Comparison of ENCODE assay signal across 8 cellular contexts in genomic region chr16:85611455-85612190, GRCh38. TPM values are rescaled to one million over a fixed set of nuclear protein-coding genes. Genes with fewer than 3 reads are reported as not detected.
DNase-seq lines count a peak whose midpoint lies in the region; ATAC-seq and TF ChIP-seq lines count a peak whose summit lies in the region.

No MANE protein-coding gene starts in this region.

- in situ Hi-C loops in ACHN (cut with HindIII; ENCODE audit: low pct_ligation_motif_present, low pct_unique_long_range_greater_than_20kb, low sequenced_read_pairs), result no loop called here

- H3K36me3 Mint-ChIP-seq in GM23338 (ENCODE audit: low read depth), result peaks cover 1% of the 10 kb centered on the region; the same call in 1 of the 3 replicates
- peaks cover 1% of the 10 kb centered on the region for H3K36me3 Mint-ChIP-seq in endodermal cell (ENCODE audit: low read depth)

- peak overlapping the region; percentile 82 for H3K9ac ChIP-seq in endodermal cell (ENCODE audit: extremely low read depth, low read length, poor library complexity, severe bottlenecking)

- H4K20me1 ChIP-seq in GM23338 (replicated peaks; ENCODE audit: insufficient read depth), result peaks cover 12% of the 10 kb centered on the region

- ATAC-seq in GM23338, result peak; percentile 0
- no peak for ATAC-seq in GM18873 (IDR thresholded peaks at IDR 0.05; ENCODE audit: low FRiP score, unreplicated experiment)

- peaks cover 7% of the 10 kb centered on the region; the same call in 1 of the 2 replicates for H3K27me3 ChIP-seq in GM23338 (ENCODE audit: insufficient read depth)
- no peaks in the 10 kb centered on the region for H3K27me3 ChIP-seq in endodermal cell (ENCODE audit: control insufficient read depth, insufficient read depth, low read length, poor library complexity, severe bottlenecking)

- peak; percentile 91 for DNase-seq in ACHN
- DNase-seq in GM23338 (ENCODE audit: low spot score), result peak; percentile 82
- peak; percentile 68 for DNase-seq in NCI-H460 (ENCODE audit: extremely low read depth, low read depth)
- DNase-seq in activated CD4-positive, alpha-beta T cell treated with anti-CD3 and anti-CD28 coated beads, Interleukin-2, amount 50 U/mL, for 48 hours, result peak; percentile 58 to 67
- peak; percentile 89 for DNase-seq in endodermal cell
- DNase-seq in lung microvascular endothelial cell (ENCODE audit: low read depth in 2 of 2), result peak; percentile 45 to 79
- DNase-seq in stimulated activated CD8-positive, alpha-beta memory T cell treated with anti-CD3 and anti-CD28 coated beads, Interleukin-15, amount 100 ng/mL, for 48 hours (ENCODE audit: low read depth in 2 of 2), result peak; percentile 25 to 34

- peak overlapping the region; percentile 90 for H3K4me2 ChIP-seq in GM23338

- H3K27ac ChIP-seq in GM23338 (ENCODE audit: low read depth) (peak overlapping the region; percentile 98), endodermal cell (ENCODE audit: low read depth, low read length) (peak overlapping the region; percentile 50)

- H2AFZ ChIP-seq in GM23338, result no peak overlapping the region

- H3K4me3 Mint-ChIP-seq in GM23338 (peak overlapping the region; percentile 68), endodermal cell (peak overlapping the region; percentile 71)

- no peaks in the 10 kb centered on the region for H3K9me3 Mint-ChIP-seq in GM23338
- H3K9me3 Mint-ChIP-seq in endodermal cell, result no peaks in the 10 kb centered on the region

- peaks cover 22% of the 10 kb centered on the region for H3F3A ChIP-seq in GM23338 (replicated peaks; ENCODE audit: low read depth)

- H3K79me2 ChIP-seq in GM23338 (replicated peaks; ENCODE audit: insufficient read depth), result peaks cover 52% of the 10 kb centered on the region

- TF ChIP-seq CTCF in GM23338 (conservative IDR thresholded peaks at IDR 0.05; ENCODE audit: low read depth in 2 of 2) (no peak), endodermal cell (conservative IDR thresholded peaks at IDR 0.05) (no peak)

- H3K9me3 ChIP-seq in endodermal cell (ENCODE audit: control insufficient read depth, low read length), result no peaks in the 10 kb centered on the region

- WGBS in endodermal cell (ENCODE audit: insufficient coverage in 1 of 2, insufficient read length in 1 of 2), 2 experiments, result 0 to 1% methylated on average over 15 to 81 of the region's 83 CpGs

- H3K9me2 ChIP-seq in GM23338 (ENCODE audit: insufficient read depth), result no peaks in the 10 kb centered on the region

- H3K4me1 ChIP-seq in GM23338 (ENCODE audit: insufficient read depth), result peaks cover 49% of the 10 kb centered on the region
- H3K4me1 ChIP-seq in endodermal cell (ENCODE audit: control insufficient read depth, insufficient read depth, low read length), result peaks cover 24% of the 10 kb centered on the region

- H3K36me3 ChIP-seq in GM23338 (ENCODE audit: insufficient read depth) (no peaks in the 10 kb centered on the region), endodermal cell (ENCODE audit: control insufficient read depth, insufficient read depth, low read length) (no peaks in the 10 kb centered on the region)

- no peak overlapping the region for H3K27ac Mint-ChIP-seq in GM23338
- H3K27ac Mint-ChIP-seq in endodermal cell, result no peak overlapping the region

- H3K27me3 Mint-ChIP-seq in GM23338 (ENCODE audit: insufficient read depth, low read depth, poor library complexity), result peaks cover 21% of the 10 kb centered on the region
- peaks cover 2% of the 10 kb centered on the region for H3K27me3 Mint-ChIP-seq in endodermal cell (ENCODE audit: insufficient read depth)

- H3K4me3 ChIP-seq in GM23338 (peak overlapping the region; percentile 84), endodermal cell (ENCODE audit: low read length) (peak overlapping the region; percentile 72)

- peaks cover 46% of the 10 kb centered on the region for H3K4me1 Mint-ChIP-seq in GM23338
- peaks cover 47% of the 10 kb centered on the region for H3K4me1 Mint-ChIP-seq in endodermal cell

TF ChIP-seq in GM23338, 12 proteins besides CTCF, POLR2A, EP300 and RAD21:
- no peak for TF ChIP-seq ZNF114 (CRISPR knock-in tag; IDR thresholded peaks at IDR 0.05)
- TF ChIP-seq CREB1 (CRISPR knock-in tag; IDR thresholded peaks at IDR 0.05; ENCODE audit: low read depth), result peak; percentile 49; the same call in 1 of the 2 replicates
- TF ChIP-seq ZNF331 (CRISPR knock-in tag; IDR thresholded peaks at IDR 0.05; ENCODE audit: low read depth), result no peak
- TF ChIP-seq REST (IDR thresholded peaks at IDR 0.05; ENCODE audit: unreplicated experiment), result no peak

RNA-seq across cellular contexts. Expression of gene GSE1, which starts 1.5 kb away (rescaled TPM):
- total RNA-seq in GM23338 (2014; rRNA removed; shearing (Covaris generic)), result 118 and 135 TPM in 2 replicates
- 32.4 and 34.0 TPM in 2 replicates for polyA plus RNA-seq in GM23338 (2016; fragmentation: Nextera tagmentation; extraction: Ambion mirVana)
- 11.3 and 13.5 TPM in 2 replicates for total RNA-seq in NCI-H460 (2014; rRNA removed; shearing (Covaris generic))
- 20.6 and 24.8 TPM in 2 replicates for polyA plus RNA-seq in NCI-H460 (2014; cell fraction: nucleus; rRNA removed)
- total RNA-seq in endodermal cell (100 to 1,000 TPM; 108 to 128 TPM), lung microvascular endothelial cell (6.5 and 12.1 TPM in 2 replicates)
- polyA plus RNA-seq in endodermal cell (2013, experiment 1 of 2), result 55.0 TPM
- polyA plus RNA-seq in endodermal cell (2013, experiment 2 of 2), result 54.2 TPM

Comparison
In these comparisons a context has a peak if more than half of its experiments do, and no peak if none do; other contexts are left out.
1. DNase-seq: peak in every context shown above with its lines; median percentile 91 in ACHN; 89 in endodermal cell; 82 in GM23338; 68 in NCI-H460; 62 in activated CD4-positive, alpha-beta T cell treated with anti-CD3 and anti-CD28 coated beads, Interleukin-2, amount 50 U/mL, for 48 hours; 62 in lung microvascular endothelial cell; 30 in stimulated activated CD8-positive, alpha-beta memory T cell treated with anti-CD3 and anti-CD28 coated beads, Interleukin-15, amount 100 ng/mL, for 48 hours.